9 cellular contexts compared by ENCODE assay signal in genomic region chr3:160402249-160403027, GRCh38. TPM values are rescaled to one million over a fixed set of nuclear protein-coding genes. Genes with fewer than 3 reads are reported as not detected.
DNase-seq lines count a peak whose midpoint lies in the region; TF ChIP-seq lines count a peak whose summit lies in the region.
"Had no signal": no experiment of that assay in that cellular context is flagged by ENCODE, and none has a peak within 500 bp of the region (broad histone marks: within the 10 kb centered on the region; RNA-seq: fewer than 3 reads in every experiment).

No MANE protein-coding gene starts in this region.

- H3K27me3 ChIP-seq in GM23248 (replicated peaks; ENCODE audit: insufficient read depth) (no peaks in the 10 kb centered on the region), OCI-LY1 (ENCODE audit: insufficient read depth, low read length) (no peaks in the 10 kb centered on the region)

- H3K4me3 ChIP-seq in GM23248 (peak overlapping the region; percentile 95), OCI-LY1 (ENCODE audit: low read depth, low read length, poor library complexity, severe bottlenecking) (peak overlapping the region; percentile 84), epithelial cell of esophagus (ENCODE audit: low read length) (peak overlapping the region; percentile 98), retinal pigment epithelial cell (ENCODE audit: low read length) (peak overlapping the region; percentile 97)

- peaks cover 28% of the 10 kb centered on the region; the same call in 1 of the 2 replicates for H3K36me3 ChIP-seq in GM23248 (ENCODE audit: low read depth)
- H3K36me3 ChIP-seq in OCI-LY1 (ENCODE audit: insufficient read depth, low read length) = peaks cover 77% of the 10 kb centered on the region

- in situ Hi-C loops in GM23248 (cut with MboI) = loop anchor here (10.0 kb wide), 1 partner anchor 238 kb away; no protein-coding TSS in a partner anchor

- no peaks in the 10 kb centered on the region for H3K9me2 ChIP-seq in GM23248 (ENCODE audit: insufficient read depth)
- H3K9me2 ChIP-seq in OCI-LY1 (ENCODE audit: low read depth, low read length) = no peaks in the 10 kb centered on the region

- H3K9me3 ChIP-seq in GM23248 (ENCODE audit: low read depth) (no peaks in the 10 kb centered on the region), OCI-LY1 (ENCODE audit: low read length) (no peaks in the 10 kb centered on the region)

- H3K9ac ChIP-seq in GM23248 (peak overlapping the region; percentile 98), OCI-LY1 (ENCODE audit: low read length) (peak overlapping the region; percentile 90)

- peak; percentile 14 for DNase-seq in GM23248
- DNase-seq in epithelial cell of esophagus (ENCODE audit: low read depth) = peak; percentile 4
- DNase-seq in retinal pigment epithelial cell (ENCODE audit: low read depth) = no peak
- no peak for DNase-seq in EL
- no peak for DNase-seq in cerebellum (ENCODE audit: low spot score)
- DNase-seq in DMS53 (lab: John Stamatoyannopoulos, UW) = no peak
- DNase-seq in SHP77 treated with DMSO at 0.1 percent for 48 hours (lab: John Stamatoyannopoulos, UW) = no peak

- H3K79me2 ChIP-seq in GM23248 (ENCODE audit: insufficient read depth) (peaks cover 93% of the 10 kb centered on the region), OCI-LY1 (ENCODE audit: insufficient read depth, low read length) (peaks cover 93% of the 10 kb centered on the region)

- TF ChIP-seq CTCF in OCI-LY1 (IDR thresholded peaks at IDR 0.05; ENCODE audit: low read length) (no peak), epithelial cell of esophagus (IDR thresholded peaks at IDR 0.05; ENCODE audit: insufficient read depth, low read depth, low read length, missing control alignments) (no peak), retinal pigment epithelial cell (conservative IDR thresholded peaks at IDR 0.05; ENCODE audit: low read depth, low read length) (no peak)

- H3K4me1 ChIP-seq in GM23248 (ENCODE audit: insufficient read depth) (peaks cover 49% of the 10 kb centered on the region), OCI-LY1 (ENCODE audit: insufficient read depth, low read length, severe bottlenecking) (peaks cover 47% of the 10 kb centered on the region)

- peaks cover 13% of the 10 kb centered on the region for H3F3A ChIP-seq in GM23248 (ENCODE audit: insufficient read depth)
- no peaks in the 10 kb centered on the region for H3F3A ChIP-seq in OCI-LY1 (ENCODE audit: insufficient read depth, low read length)

- WGBS in GM23248 (ENCODE audit: low coverage in 1 of 2, low lambda C conversion rate in 2 of 2, missing lambda C conversion rate in 2 of 2), 2 experiments = 64 to 65% methylated on average over 11 of the region's 11 CpGs

- H3K4me2 ChIP-seq in GM23248 (ENCODE audit: unreplicated experiment) = peak overlapping the region; percentile 90
- H3K4me2 ChIP-seq in OCI-LY1 (ENCODE audit: low read length) = peak overlapping the region; percentile 93

- H4K20me1 ChIP-seq in GM23248 (ENCODE audit: insufficient read depth) (no peaks in the 10 kb centered on the region), OCI-LY1 (ENCODE audit: insufficient read depth, low read length) (no peaks in the 10 kb centered on the region; the same call in 1 of the 2 replicates)

- H2AFZ ChIP-seq in GM23248 (peak overlapping the region; percentile 17; the same call in 1 of the 2 replicates), OCI-LY1 (ENCODE audit: low read length) (no peak overlapping the region)

- H3K27ac ChIP-seq in GM23248 (peak overlapping the region; percentile 98), OCI-LY1 (ENCODE audit: low read depth, low read length, poor library complexity, severe bottlenecking) (peak overlapping the region; percentile 89)

RNA-seq across cellular contexts. Expression of gene SMC4, which starts 3.0 kb away (rescaled TPM):
- 40.2 and 73.6 TPM in 2 replicates for total RNA-seq in GM23248 (2014; rRNA removed; shearing (Covaris generic))
- polyA plus RNA-seq in GM23248 (2016; fragmentation: Nextera tagmentation; extraction: Ambion mirVana) = 69.7 and 88.2 TPM in 2 replicates
- 69.8 TPM for total RNA-seq in cerebellum

RNA-seq across cellular contexts. Expression of gene IFT80, which starts 3.4 kb away (rescaled TPM):
- total RNA-seq in GM23248 (2014; rRNA removed; shearing (Covaris generic)) = 48.4 and 59.4 TPM in 2 replicates
- polyA plus RNA-seq in GM23248 (2016; fragmentation: Nextera tagmentation; extraction: Ambion mirVana) = 15.2 and 19.8 TPM in 2 replicates
- 55.4 TPM for total RNA-seq in cerebellum

RNA-seq across cellular contexts. Expression of gene TRIM59, which starts 47.1 kb away (rescaled TPM):
- 14.8 and 26.1 TPM in 2 replicates for total RNA-seq in GM23248 (2014; rRNA removed; shearing (Covaris generic))
- polyA plus RNA-seq in GM23248 (2016; fragmentation: Nextera tagmentation; extraction: Ambion mirVana) = 23.9 and 25.0 TPM in 2 replicates
- 13.2 TPM for total RNA-seq in cerebellum
- total RNA-seq: H4 had no signal

Comparison
In these comparisons a context has a peak if more than half of its experiments do, and no peak if none do; other contexts are left out.
1. DNase-seq: peak in GM23248 (single experiment) and epithelial cell of esophagus (single experiment); none in retinal pigment epithelial cell (single experiment), EL (single experiment), cerebellum (single experiment), DMS53 (single experiment) and SHP77 treated with DMSO at 0.1 percent for 48 hours (single experiment).
2. Peak in every context shown above with its lines, with median percentiles within 50 percentile points of each other: H3K4me3 ChIP-seq.